22 cellular contexts compared by ENCODE assay signal in genomic region chr7:137772221-137772620, GRCh38.
DNase-seq lines count a peak whose midpoint lies in the region; ATAC-seq, FAIRE-seq and TF ChIP-seq lines count a peak whose summit lies in the region.
"Had no signal": no experiment of that assay in that cellular context is flagged by ENCODE, and none has a peak within 500 bp of the region (broad histone marks: within the 10 kb centered on the region; RNA-seq: fewer than 3 reads in every experiment).

No MANE protein-coding gene starts in this region.

- ATAC-seq in GM12878: peak; percentile 25; the same call in 2 of the 3 replicates
- no peak for ATAC-seq in GM18498 (IDR thresholded peaks at IDR 0.05; ENCODE audit: unreplicated experiment)
- ATAC-seq: WTC11 had no signal

- peaks cover 44% of the 10 kb centered on the region for H3K79me2 ChIP-seq in ACC112 (ENCODE audit: control insufficient read depth, insufficient read depth, low read length, unreplicated experiment)
- no peaks in the 10 kb centered on the region for H3K79me2 ChIP-seq in GM12878 (ENCODE audit: control insufficient read depth, insufficient read depth, low read length)

- H3K9me3 ChIP-seq in GM12878 (replicated peaks; ENCODE audit: control insufficient read depth, insufficient read depth, low read length): no peaks in the 10 kb centered on the region; the same call in 2 of the 3 replicates
- H3K9me3 ChIP-seq: BLaER1, Caco-2, esophagus muscularis mucosa, heart left ventricle, lower lobe of right lung had no signal

- H3K36me3 ChIP-seq in ACC112 (ENCODE audit: insufficient read depth, low read length) (no peaks in the 10 kb centered on the region), GM12878 (ENCODE audit: control insufficient read depth in 2 of 2, insufficient read depth in 2 of 2, low read length in 1 of 2) (no peaks in the 10 kb centered on the region)
- H3K36me3 ChIP-seq: BLaER1, esophagus muscularis mucosa, heart left ventricle, lower lobe of right lung had no signal

- H3K4me3 ChIP-seq in ACC112 (ENCODE audit: low read depth, low read length): peak overlapping the region; percentile 78
- H3K4me3 ChIP-seq in GM12878: no peak overlapping the region
- H3K4me3 ChIP-seq: BLaER1, esophagus muscularis mucosa, heart left ventricle, lower lobe of right lung had no signal

- H3K4me1 ChIP-seq in ACC112 (ENCODE audit: control insufficient read depth, insufficient read depth, low read length, unreplicated experiment): peaks cover 48% of the 10 kb centered on the region
- no peaks in the 10 kb centered on the region for H3K4me1 ChIP-seq in GM12878 (ENCODE audit: control insufficient read depth, insufficient read depth, low read length)
- H3K4me1 ChIP-seq: Caco-2, lower lobe of right lung had no signal

- no TSS peak for BruUV-seq in GM12878 (replicated peaks; lab: Mats Ljungman, UMichigan)

- POLR2A ChIA-PET in GM12878 (lab: Charles Lee): interaction anchor here (1.0 to 5.1 kb wide), 5 partner anchors 9 to 102 kb away, joined by 3 to 34 read pairs (median 7); no protein-coding TSS in a partner anchor

- H3K27ac ChIP-seq in ACC112 (ENCODE audit: low read depth, low read length) (peak overlapping the region; percentile 100), GM12878 (ENCODE audit: control insufficient read depth, insufficient read depth) (no peak overlapping the region)
- H3K27ac ChIP-seq: BLaER1, esophagus muscularis mucosa, heart left ventricle, lower lobe of right lung had no signal

- no peak overlapping the region for H3K4me2 ChIP-seq in GM12878 (ENCODE audit: control insufficient read depth, insufficient read depth)
- H3K4me2 ChIP-seq: BLaER1 had no signal

- in situ Hi-C loops in GM12878 (cut with MboI): no loop called here

- SMC1A ChIA-PET in GM12878 (lab: Charles Lee; ENCODE audit: uncharacterized antibody, unreplicated experiment): interaction anchor here (0.6 to 5.7 kb wide), 23 partner anchors 9 to 122 kb away, joined by 3 to 62 read pairs (median 3); no protein-coding TSS in a partner anchor

- DNase-seq in LHCN-M2 (ENCODE audit: low read depth) (peak; percentile 71), GM12878 (ENCODE audit: low read depth, low spot score) (no peak), iris pigment epithelial cell (ENCODE audit: low read depth) (peak; percentile 37), NCI-H446 (lab: John Stamatoyannopoulos, UW) (no peak), T1000 (lab: John Stamatoyannopoulos, UW) (no peak)
- DNase-seq in stimulated activated CD4-positive, alpha-beta T cell treated with anti-CD3 and anti-CD28 coated beads, Interleukin-1b, Interleukin-23, amount 100 ng/mL, for 48 hours: no peak
- DNase-seq: activated CD4-positive, alpha-beta memory T cell treated with anti-CD3 and anti-CD28 coated beads for 36 hours; activated naive CD4-positive, alpha-beta T cell treated with Interleukin-2 at 50 U/mL for 16 hours; aorta; Caco-2; effector CD4-positive, alpha-beta T cell; lower lobe of right lung; NCI-H1436; NCI-H526; stimulated activated CD4-positive, alpha-beta T cell treated with anti-CD3 and anti-CD28 coated beads, Interleukin-12 subunit alpha, Interleukin-12 subunit beta, amount 100 ng/mL, for 4 hours had no signal

- H2AFZ ChIP-seq in ACC112 (ENCODE audit: low read length, unreplicated experiment): peak overlapping the region; percentile 7
- H2AFZ ChIP-seq in GM12878 (ENCODE audit: control insufficient read depth, low read depth, low read length): no peak overlapping the region

- intact Hi-C loops in GM12878 (cut with micrococcal nuclease; ENCODE audit: unreplicated experiment): no loop called here

- CTCF ChIA-PET in GM12878 (lab: Yijun Ruan, JAX): interaction anchor here (1.1 to 3.1 kb wide), 6 partner anchors 12 to 116 kb away, joined by 3 to 14 read pairs (median 5); no protein-coding TSS in a partner anchor

- no peak for FAIRE-seq in GM12878 (lab: Jason Lieb, UNC)
- FAIRE-seq: A204.1 had no signal

- no peaks in the 10 kb centered on the region for H4K20me1 ChIP-seq in GM12878 (ENCODE audit: control insufficient read depth, insufficient read depth)
- H4K20me1 ChIP-seq: BLaER1 had no signal

- no peak for TF ChIP-seq RAD21 in GM12878 (IDR thresholded peaks at IDR 0.05; ENCODE audit: insufficient read depth, low read depth, low read length)

- TF ChIP-seq POLR2A in GM12878 (IDR thresholded peaks at IDR 0.05; ENCODE audit: low read depth, low read length): no peak

- H3K27me3 ChIP-seq in ACC112 (ENCODE audit: insufficient read depth, low read length) (no peaks in the 10 kb centered on the region), GM12878 (replicated peaks in 1 of 2; ENCODE audit: control insufficient read depth in 2 of 2, insufficient read depth in 2 of 2, low read length in 1 of 2) (no peaks in the 10 kb centered on the region)
- H3K27me3 ChIP-seq: BLaER1, esophagus muscularis mucosa, heart left ventricle had no signal

- 69% methylated on average over 3 of the region's 3 CpGs for WGBS in GM12878 (ENCODE audit: insufficient coverage, insufficient replicate concordance, low lambda C conversion rate, missing lambda C conversion rate)

- RAD21 ChIA-PET in GM12878 (lab: Charles Lee; ENCODE audit: unreplicated experiment): interaction anchor here (1.0 to 5.4 kb wide), 14 partner anchors 8 to 237 kb away, joined by 3 to 72 read pairs (median 8); no protein-coding TSS in a partner anchor

- TF ChIP-seq CTCF in GM12878 (IDR thresholded peaks at IDR 0.05 in 2 of 3, conservative IDR thresholded peaks at IDR 0.05 in 1 of 3; ENCODE audit: control insufficient read depth in 2 of 3, extremely low read depth in 1 of 3, insufficient read depth in 1 of 3, low read depth in 3 of 3, low read length in 3 of 3): no peak

- no peak for TF ChIP-seq EP300 in GM12878 (IDR thresholded peaks at IDR 0.05; ENCODE audit: borderline replicate concordance in 1 of 2, control insufficient read depth in 1 of 2, low read depth in 2 of 2, low read length in 2 of 2)

- no peak overlapping the region for H3K9ac ChIP-seq in GM12878 (ENCODE audit: control insufficient read depth, insufficient read depth, low read length)
- H3K9ac ChIP-seq: BLaER1 had no signal

TF ChIP-seq in GM12878, 131 proteins besides CTCF, POLR2A, EP300 and RAD21 (continues in another document):
- TF ChIP-seq ZBTB40 (IDR thresholded peaks at IDR 0.05; ENCODE audit: borderline replicate concordance) (no peak), ATF2 (IDR thresholded peaks at IDR 0.05; ENCODE audit: low read length) (no peak)

Comparison
In these comparisons a context has a peak if more than half of its experiments do, and no peak if none do; other contexts are left out.
1. DNase-seq: peak in LHCN-M2 (single experiment) and iris pigment epithelial cell (single experiment); none in GM12878 (single experiment), NCI-H446 (0 of 2), stimulated activated CD4-positive, alpha-beta T cell treated with anti-CD3 and anti-CD28 coated beads, Interleukin-1b, Interleukin-23, amount 100 ng/mL, for 48 hours (single experiment) and T1000 (single experiment).